9 cellular contexts compared by ENCODE assay signal in genomic region chr15:61835476-61836106, GRCh38.
A peak's percentile ranks its signal among the peaks of the same experiment; 100 is the strongest.
DNase-seq lines count a peak whose midpoint lies in the region; ATAC-seq and TF ChIP-seq lines count a peak whose summit lies in the region.
"Had no signal": no experiment of that assay in that cellular context is flagged by ENCODE, and none has a peak within 500 bp of the region (broad histone marks: within the 10 kb centered on the region; RNA-seq: fewer than 3 reads in every experiment).

No MANE protein-coding gene starts in this region.

- H3K9ac ChIP-seq in KMS-11 = no peak overlapping the region

- H3K36me3 Mint-ChIP-seq in activated naive CD4-positive, alpha-beta T cell treated with anti-CD3 and anti-CD28 coated beads for 36 hours (ENCODE audit: low read depth) = no peaks in the 10 kb centered on the region
- H3K36me3 Mint-ChIP-seq in glutamatergic neuron (ENCODE audit: unreplicated experiment) = no peaks in the 10 kb centered on the region

- no peaks in the 10 kb centered on the region for H4K20me1 ChIP-seq in KMS-11 (ENCODE audit: insufficient read depth)

- H3K4me1 Mint-ChIP-seq in activated naive CD4-positive, alpha-beta T cell treated with anti-CD3 and anti-CD28 coated beads for 36 hours (ENCODE audit: low read depth) = no peaks in the 10 kb centered on the region
- peaks cover 9% of the 10 kb centered on the region for H3K4me1 Mint-ChIP-seq in glutamatergic neuron (ENCODE audit: low read depth, unreplicated experiment)

- intact Hi-C loops in activated naive CD4-positive, alpha-beta T cell treated with anti-CD3 and anti-CD28 coated beads for 36 hours (cut with micrococcal nuclease) = loop anchor here (2.0 to 10.0 kb wide), 2 partner anchors 1251 to 1331 kb away; no protein-coding TSS in a partner anchor
- intact Hi-C loops in posterior vena cava (cut with DNase I) = loop anchor here (10.0 kb wide), 3 partner anchors 1241 to 1321 kb away; no protein-coding TSS in a partner anchor

- CTCF ChIA-PET in activated naive CD4-positive, alpha-beta T cell treated with anti-CD3 and anti-CD28 coated beads for 36 hours (lab: Charles Lee) = interaction anchor here (0.6 to 2.4 kb wide), 12 partner anchors 10 to 1329 kb away, joined by 3 to 13 read pairs (median 3); no protein-coding TSS in a partner anchor

- peaks cover 29% of the 10 kb centered on the region for H3K27me3 Mint-ChIP-seq in activated naive CD4-positive, alpha-beta T cell treated with anti-CD3 and anti-CD28 coated beads for 36 hours (ENCODE audit: low read depth)
- peaks cover 3% of the 10 kb centered on the region for H3K27me3 Mint-ChIP-seq in glutamatergic neuron (ENCODE audit: unreplicated experiment)

- ATAC-seq in HG03565 (IDR thresholded peaks at IDR 0.05; ENCODE audit: unreplicated experiment) = no peak

- peaks cover 73% of the 10 kb centered on the region for H3K4me1 ChIP-seq in KMS-11 (ENCODE audit: low read depth, poor library complexity, severe bottlenecking)

- no peaks in the 10 kb centered on the region for H3K27me3 ChIP-seq in KMS-11 (ENCODE audit: insufficient read depth, low read depth)

- H3K9me3 Mint-ChIP-seq in activated naive CD4-positive, alpha-beta T cell treated with anti-CD3 and anti-CD28 coated beads for 36 hours = no peaks in the 10 kb centered on the region
- no peaks in the 10 kb centered on the region for H3K9me3 Mint-ChIP-seq in glutamatergic neuron (ENCODE audit: unreplicated experiment)
- H3K9me3 Mint-ChIP-seq: dendritic cell treated with granulocyte-macrophage colony-stimulating factor and Interleukin-4, amounts not matched to agents 40 ng/mL and 50 ng/mL, for 4 days had no signal

- TF ChIP-seq CTCF in KMS-11 (conservative IDR thresholded peaks at IDR 0.05; ENCODE audit: low read depth, low read length) (peak; percentile 96), glutamatergic neuron (IDR thresholded peaks at IDR 0.05; ENCODE audit: partially characterized antibody, unreplicated experiment) (peak; percentile 98)

- peak overlapping the region; percentile 37 for H3K4me2 ChIP-seq in KMS-11

- no peak overlapping the region for H3K27ac ChIP-seq in KMS-11

- H3K4me3 Mint-ChIP-seq in activated naive CD4-positive, alpha-beta T cell treated with anti-CD3 and anti-CD28 coated beads for 36 hours = no peak overlapping the region
- H3K4me3 Mint-ChIP-seq in glutamatergic neuron (ENCODE audit: unreplicated experiment) = no peak overlapping the region
- H3K4me3 Mint-ChIP-seq: dendritic cell treated with granulocyte-macrophage colony-stimulating factor and Interleukin-4, amounts not matched to agents 40 ng/mL and 50 ng/mL, for 4 days had no signal

- H3K4me3 ChIP-seq in KMS-11 (IDR thresholded peaks at IDR 0.05; ENCODE audit: insufficient read depth, low read depth, low read length) = no peak overlapping the region

- peak; percentile 71 for DNase-seq in DMS53 (lab: John Stamatoyannopoulos, UW)
- DNase-seq in SHP77 treated with DMSO at 0.1 percent for 48 hours (lab: John Stamatoyannopoulos, UW) = peak; percentile 40
- DNase-seq in activated naive CD4-positive, alpha-beta T cell treated with anti-CD3 and anti-CD28 coated beads for 36 hours = peak; percentile 71
- peak; percentile 86 for DNase-seq in glutamatergic neuron
- peak; percentile 88 for DNase-seq in posterior vena cava (ENCODE audit: low spot score)
- DNase-seq in NCI-H128 (lab: John Stamatoyannopoulos, UW; ENCODE audit: unreplicated experiment) = no peak

- no peaks in the 10 kb centered on the region for H3K79me2 ChIP-seq in KMS-11 (ENCODE audit: insufficient read depth, low read depth)

- H3K27ac Mint-ChIP-seq in activated naive CD4-positive, alpha-beta T cell treated with anti-CD3 and anti-CD28 coated beads for 36 hours = no peak overlapping the region
- no peak overlapping the region for H3K27ac Mint-ChIP-seq in glutamatergic neuron (ENCODE audit: unreplicated experiment)
- H3K27ac Mint-ChIP-seq: dendritic cell treated with granulocyte-macrophage colony-stimulating factor and Interleukin-4, amounts not matched to agents 40 ng/mL and 50 ng/mL, for 4 days had no signal

- no peaks in the 10 kb centered on the region for H3K36me3 ChIP-seq in KMS-11 (ENCODE audit: insufficient read depth)

- peak overlapping the region; percentile 50; the same call in 1 of the 2 replicates for H2AFZ ChIP-seq in KMS-11 (ENCODE audit: low read depth)
